ENCODE assay signal across 9 cellular contexts in genomic region chr2:168434164-168434563, GRCh38. TPM values are rescaled to one million over a fixed set of nuclear protein-coding genes. Genes with fewer than 3 reads are reported as not detected.
A peak's percentile ranks its signal among the peaks of the same experiment; 100 is the strongest.
DNase-seq lines count a peak whose midpoint lies in the region; ATAC-seq and TF ChIP-seq lines count a peak whose summit lies in the region.
"Had no signal": no experiment of that assay in that cellular context is flagged by ENCODE, and none has a peak within 500 bp of the region (broad histone marks: within the 10 kb centered on the region; RNA-seq: fewer than 3 reads in every experiment).

No MANE protein-coding gene starts in this region.

- no peak for TF ChIP-seq RAD21 in Ishikawa (IDR thresholded peaks at IDR 0.05; ENCODE audit: low read depth)

- no peaks in the 10 kb centered on the region for H3K36me3 ChIP-seq in aorta (ENCODE audit: control insufficient read depth in 1 of 2, insufficient read depth in 2 of 2, low read length in 1 of 2)

- intact Hi-C loops in left colon (cut with DNase I, micrococcal nuclease) = no loop called here
- intact Hi-C loops in aorta (cut with DNase I) = no loop called here

- no peaks in the 10 kb centered on the region for H3K9me3 ChIP-seq in aorta (ENCODE audit: control insufficient read depth, low read length)

- 58 to 59% methylated on average over 2 of the region's 2 CpGs for WGBS in aorta, 2 donors

- peak; percentile 52 for ATAC-seq in left colon
- ATAC-seq in GM19023 (IDR thresholded peaks at IDR 0.05; ENCODE audit: unreplicated experiment) = no peak
- ATAC-seq in GM21528 (IDR thresholded peaks at IDR 0.05; ENCODE audit: low FRiP score, unreplicated experiment) = no peak
- ATAC-seq in aorta (ENCODE audit: low FRiP score) = no peak

- H3K27ac ChIP-seq in aorta (ENCODE audit: low read depth in 1 of 2, low read length in 2 of 2) = no peak overlapping the region

- no peak for TF ChIP-seq EP300 in Ishikawa (IDR thresholded peaks at IDR 0.05; ENCODE audit: borderline replicate concordance)

- H3K4me1 ChIP-seq in aorta (ENCODE audit: control insufficient read depth in 1 of 2, insufficient read depth in 2 of 2, low read length in 2 of 2) = no peaks in the 10 kb centered on the region

- no peak overlapping the region for H3K4me3 ChIP-seq in aorta (ENCODE audit: low read length in 2 of 2)

- H3K27me3 ChIP-seq in aorta (ENCODE audit: control insufficient read depth in 1 of 2, insufficient read depth in 2 of 2, low read length in 1 of 2) = no peaks in the 10 kb centered on the region

- peak; percentile 68 for DNase-seq in NCI-H2081 treated with DMSO at 0.1 percent for 48 hours (lab: John Stamatoyannopoulos, UW)
- peak; percentile 33 for DNase-seq in SHP77 treated with DMSO at 0.1 percent for 48 hours (lab: John Stamatoyannopoulos, UW)
- peak in 1 of 2 donors; percentile 76 for DNase-seq in left colon
- DNase-seq in RKO (ENCODE audit: low spot score) = no peak
- no peak for DNase-seq in aorta
- DNase-seq: activated CD4-positive, alpha-beta T cell treated with anti-CD3 and anti-CD28 coated beads, Interleukin-2, amount 50 U/mL, for 48 hours had no signal

TF ChIP-seq in Ishikawa, 13 proteins besides CTCF, POLR2A, EP300 and RAD21:
- TF ChIP-seq TCF12 (IDR thresholded peaks at IDR 0.05; ENCODE audit: low read depth) (no peak), TEAD4 (IDR thresholded peaks at IDR 0.05) (no peak), NFIC (IDR thresholded peaks at IDR 0.05) (peak; percentile 88), EGR1 (IDR thresholded peaks at IDR 0.05) (no peak)

RNA-seq across cellular contexts. Expression of gene CERS6, which starts 21.9 kb away (rescaled TPM):
- total RNA-seq in left colon (10 to 100 TPM; 64.4 to 67.2 TPM), aorta (10 to 100 TPM in 1 of 2 donors, 1 to 10 TPM in 1; 8.3 to 10.6 TPM)
- polyA plus RNA-seq in aorta = 1 to 10 TPM; 4.3 to 4.6 TPM

Comparison
In these comparisons a context has a peak if more than half of its experiments do, and no peak if none do; other contexts are left out.
1. DNase-seq: peak in NCI-H2081 treated with DMSO at 0.1 percent for 48 hours (single experiment) and SHP77 treated with DMSO at 0.1 percent for 48 hours (single experiment); none in RKO (single experiment) and aorta (0 of 2).
2. RNA of gene CERS6, which starts 21.9 kb away (total RNA-seq): 64.4 to 67.2 TPM in left colon; 8.3 to 10.6 TPM in aorta; every median in the first group is over 4 times any median in the second.